In the genomic region with DNA sequence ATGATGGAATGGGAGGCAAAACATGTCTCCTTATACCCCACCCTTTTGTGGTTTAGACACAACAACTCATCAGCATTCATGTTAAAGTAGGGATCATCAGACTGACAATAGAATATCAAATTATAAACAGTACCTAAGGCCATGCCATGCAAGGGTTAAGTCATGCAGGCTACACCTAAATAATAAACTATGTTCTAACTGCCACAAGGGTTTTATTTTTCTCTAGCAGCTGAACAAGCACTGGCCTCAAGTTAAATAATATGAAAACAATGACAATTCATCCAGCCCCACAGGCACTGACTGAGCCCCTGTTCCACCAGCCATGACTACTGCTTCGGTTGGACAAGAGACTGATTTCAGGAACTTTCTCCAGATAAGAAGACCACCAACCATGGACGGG, we compare ENCODE assay signal across 8 cellular contexts.
"Had no signal": no experiment of that assay in that cellular context is flagged by ENCODE, and none has a peak within 500 bp of the region (broad histone marks: within the 10 kb centered on the region; RNA-seq: fewer than 3 reads in every experiment).

No MANE protein-coding gene starts in this region.

- ATAC-seq: HCT116, HepG2 had no signal

- H3K9me3 ChIP-seq: HAP-1 had no signal

- DNase-seq: GM23248, GOT3, H7, HFFc6, KBM-7 had no signal

- H3K36me3 ChIP-seq: HAP-1 had no signal

- H3K4me1 ChIP-seq: HAP-1 had no signal

- H3K4me3 ChIP-seq: GM23248, HAP-1 had no signal
